In the genomic region with DNA sequence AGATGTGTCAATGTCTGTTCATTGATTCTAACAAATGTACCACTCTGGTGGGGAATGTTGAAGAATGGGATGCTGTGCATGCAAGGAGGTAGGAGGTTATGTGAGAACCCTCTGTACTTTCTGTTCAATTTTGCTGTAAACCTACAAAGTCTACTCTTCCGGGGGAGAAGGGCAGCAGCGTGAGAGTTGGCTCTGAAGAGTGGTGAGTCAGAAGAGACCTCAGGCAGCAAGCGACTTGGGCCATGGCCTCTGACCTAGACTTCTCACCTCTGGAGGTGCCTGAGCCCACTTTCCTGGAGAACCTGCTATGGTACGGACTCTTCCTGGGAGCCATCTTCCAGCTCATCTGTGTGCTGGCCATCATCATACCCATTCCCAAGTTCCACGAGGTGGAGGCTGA, we compare ENCODE assay signal across 13 cellular contexts. TPM values are rescaled to one million over a fixed set of nuclear protein-coding genes. Genes with fewer than 3 reads are reported as not detected.
A peak's percentile ranks its signal among the peaks of the same experiment; 100 is the strongest.
DNase-seq lines count a peak whose midpoint lies in the region; ATAC-seq and TF ChIP-seq lines count a peak whose summit lies in the region.
"Had no signal": no experiment of that assay in that cellular context is flagged by ENCODE, and none has a peak within 500 bp of the region (broad histone marks: within the 10 kb centered on the region; RNA-seq: fewer than 3 reads in every experiment).

No MANE protein-coding gene starts in this region.

- H3F3A ChIP-seq in GM23248 (ENCODE audit: insufficient read depth): no peaks in the 10 kb centered on the region

- H3K36me3 ChIP-seq in GM23248 (ENCODE audit: low read depth) (no peaks in the 10 kb centered on the region), psoas muscle (ENCODE audit: insufficient read depth in 1 of 2, low read depth in 1 of 2) (no peaks in the 10 kb centered on the region)

- POLR2A ChIA-PET in activated CD4-positive, alpha-beta T cell treated with anti-CD3 and anti-CD28 coated beads, Interleukin-2, amount 10 ng/mL, durations not matched to agents 7 days and 5 days (lab: Charles Lee): no interaction called here
- POLR2A ChIA-PET in activated B cell treated with CpG ODN at 0.5 μM for 24 hours (lab: Charles Lee): interaction anchor here (1.8 kb wide), 1 partner anchor 27 kb away, joined by 7 read pairs; a partner anchor contains a TSS

- H3K4me1 ChIP-seq in GM23248 (ENCODE audit: insufficient read depth): no peaks in the 10 kb centered on the region
- peaks cover 19% of the 10 kb centered on the region for H3K4me1 ChIP-seq in psoas muscle
- H3K4me1 ChIP-seq: body of pancreas had no signal

- 91 to 94% methylated on average over 5 of the region's 5 CpGs for WGBS in GM23248 (ENCODE audit: low coverage in 1 of 2, low lambda C conversion rate in 2 of 2, missing lambda C conversion rate in 2 of 2), 2 experiments
- WGBS in psoas muscle, 3 donors: 93 to 96% (median 95%) methylated on average over 5 of the region's 5 CpGs

- DNase-seq in activated CD4-positive, alpha-beta T cell treated with anti-CD3 and anti-CD28 coated beads, Interleukin-2, amount 10 ng/mL, durations not matched to agents 7 days and 5 days: no peak
- DNase-seq in activated CD4-positive, alpha-beta T cell treated with anti-CD3 and anti-CD28 coated beads, Interleukin-2, amount 50 U/mL, for 1 hour: no peak
- no peak for DNase-seq in GM23248
- DNase-seq in activated B cell treated with CpG ODN at 0.5 μM for 24 hours: no peak
- DNase-seq in psoas muscle: no peak
- no peak for DNase-seq in activated T-cell treated with anti-CD3 and anti-CD28 coated beads for 4 hours
- DNase-seq: head of caudate nucleus; NCI-H1436; nucleus accumbens; stimulated activated CD8-positive, alpha-beta memory T cell treated with anti-CD3 and anti-CD28 coated beads, Interleukin-4, amount 100 ng/mL, for 48 hours had no signal

- no peak overlapping the region for H3K9ac ChIP-seq in GM23248

- no peaks in the 10 kb centered on the region for H3K27me3 Mint-ChIP-seq in activated CD4-positive, alpha-beta T cell treated with anti-CD3 and anti-CD28 coated beads, Interleukin-2, amount 10 ng/mL, durations not matched to agents 7 days and 5 days
- H3K27me3 Mint-ChIP-seq in activated B cell treated with CpG ODN at 0.5 μM for 24 hours: no peaks in the 10 kb centered on the region

- ATAC-seq in activated B cell treated with CpG ODN at 0.5 μM for 24 hours (ENCODE audit: low read depth) (no peak), psoas muscle (no peak), GM18519 (IDR thresholded peaks at IDR 0.05; ENCODE audit: low FRiP score, unreplicated experiment) (no peak), HG02588 (IDR thresholded peaks at IDR 0.05; ENCODE audit: unreplicated experiment) (no peak)
- ATAC-seq: body of pancreas had no signal

- in situ Hi-C loops in GM23248 (cut with MboI): no loop called here

- no peaks in the 10 kb centered on the region for H3K27me3 ChIP-seq in GM23248 (replicated peaks; ENCODE audit: insufficient read depth)
- no peaks in the 10 kb centered on the region for H3K27me3 ChIP-seq in psoas muscle (ENCODE audit: insufficient read depth in 3 of 3, low read length in 2 of 3)
- H3K27me3 ChIP-seq: body of pancreas had no signal

- H3K27ac ChIP-seq in GM23248 (peak overlapping the region; percentile 18; the same call in 1 of the 2 replicates), psoas muscle (peak overlapping the region; percentile 1)

- H3K4me1 Mint-ChIP-seq in activated CD4-positive, alpha-beta T cell treated with anti-CD3 and anti-CD28 coated beads, Interleukin-2, amount 10 ng/mL, durations not matched to agents 7 days and 5 days: peaks cover 21% of the 10 kb centered on the region
- peaks cover 49% of the 10 kb centered on the region for H3K4me1 Mint-ChIP-seq in activated B cell treated with CpG ODN at 0.5 μM for 24 hours

- CTCF ChIA-PET in activated CD4-positive, alpha-beta T cell treated with anti-CD3 and anti-CD28 coated beads, Interleukin-2, amount 10 ng/mL, durations not matched to agents 7 days and 5 days (lab: Charles Lee): interaction anchor here (2.1 kb wide), 1 partner anchor 13 kb away, joined by 11 read pairs; no protein-coding TSS in a partner anchor
- CTCF ChIA-PET in activated B cell treated with CpG ODN at 0.5 μM for 24 hours (lab: Charles Lee): no interaction called here

- no peak overlapping the region for H2AFZ ChIP-seq in GM23248

- H3K9me2 ChIP-seq in GM23248 (ENCODE audit: insufficient read depth): no peaks in the 10 kb centered on the region

- H3K4me2 ChIP-seq in GM23248 (ENCODE audit: unreplicated experiment): no peak overlapping the region

- H3K27ac Mint-ChIP-seq in activated CD4-positive, alpha-beta T cell treated with anti-CD3 and anti-CD28 coated beads, Interleukin-2, amount 10 ng/mL, durations not matched to agents 7 days and 5 days: peak overlapping the region; percentile 63
- H3K27ac Mint-ChIP-seq in activated B cell treated with CpG ODN at 0.5 μM for 24 hours: peak overlapping the region; percentile 77

- H3K9me3 ChIP-seq in GM23248 (ENCODE audit: low read depth): no peaks in the 10 kb centered on the region
- peaks cover 1% of the 10 kb centered on the region for H3K9me3 ChIP-seq in psoas muscle
- H3K9me3 ChIP-seq: body of pancreas had no signal

- H3K79me2 ChIP-seq in GM23248 (ENCODE audit: insufficient read depth): 0 out of 2 replicates have a peak, but pooled peaks cover 5% of the 10 kb centered on the region

- TF ChIP-seq CTCF in activated B cell treated with CpG ODN at 0.5 μM for 24 hours (IDR thresholded peaks at IDR 0.05) (no peak), psoas muscle (IDR thresholded peaks at IDR 0.05) (no peak)

- peaks cover 20% of the 10 kb centered on the region for H3K9me3 Mint-ChIP-seq in activated CD4-positive, alpha-beta T cell treated with anti-CD3 and anti-CD28 coated beads, Interleukin-2, amount 10 ng/mL, durations not matched to agents 7 days and 5 days
- H3K9me3 Mint-ChIP-seq in activated B cell treated with CpG ODN at 0.5 μM for 24 hours: peaks cover 13% of the 10 kb centered on the region

- intact Hi-C loops in activated B cell treated with CpG ODN at 0.5 μM for 24 hours (cut with micrococcal nuclease) (no loop called here), psoas muscle (cut with DNase I) (no loop called here)

- H3K36me3 Mint-ChIP-seq in activated CD4-positive, alpha-beta T cell treated with anti-CD3 and anti-CD28 coated beads, Interleukin-2, amount 10 ng/mL, durations not matched to agents 7 days and 5 days (ENCODE audit: low read depth): peaks cover 23% of the 10 kb centered on the region
- H3K36me3 Mint-ChIP-seq in activated B cell treated with CpG ODN at 0.5 μM for 24 hours (ENCODE audit: low read depth): peaks cover 62% of the 10 kb centered on the region

- H4K20me1 ChIP-seq in GM23248 (ENCODE audit: insufficient read depth): no peaks in the 10 kb centered on the region

- H3K4me3 Mint-ChIP-seq in activated CD4-positive, alpha-beta T cell treated with anti-CD3 and anti-CD28 coated beads, Interleukin-2, amount 10 ng/mL, durations not matched to agents 7 days and 5 days: no peak overlapping the region
- H3K4me3 Mint-ChIP-seq in activated B cell treated with CpG ODN at 0.5 μM for 24 hours: no peak overlapping the region

- H3K4me3 ChIP-seq in GM23248 (no peak overlapping the region), psoas muscle (no peak overlapping the region)
- H3K4me3 ChIP-seq: body of pancreas had no signal

RNA-seq across cellular contexts. Expression of a gene that starts 26.7 kb away (rescaled TPM):
- 10 to 100 TPM; 13.8 to 15.2 TPM for total RNA-seq in activated CD4-positive, alpha-beta T cell treated with anti-CD3 and anti-CD28 coated beads, Interleukin-2, amount 10 ng/mL, durations not matched to agents 7 days and 5 days
- 20.5 and 23.4 TPM in 2 replicates for total RNA-seq in GM23248 (2014; rRNA removed; shearing (Covaris generic))
- polyA plus RNA-seq in GM23248 (2016; fragmentation: Nextera tagmentation; extraction: Ambion mirVana) (16.2 and 16.6 TPM in 2 replicates), psoas muscle (1 to 10 TPM; 3.1 to 4.8 (median 4.2) TPM)
- total RNA-seq in activated B cell treated with CpG ODN at 0.5 μM for 24 hours (41.2 and 55.3 TPM in 2 replicates), psoas muscle (10 to 100 TPM in 2 of 4 donors, 1 to 10 TPM in 2; 3.5 to 11.9 (median 8.2) TPM)
